ENCODE assay signal across 18 cellular contexts in genomic region chr19:48454150-48454730, GRCh38.
"Had no signal": no experiment of that assay in that cellular context is flagged by ENCODE, and none has a peak within 500 bp of the region (broad histone marks: within the 10 kb centered on the region; RNA-seq: fewer than 3 reads in every experiment).

No MANE protein-coding gene starts in this region.

- H3K27me3 Mint-ChIP-seq: activated naive CD8-positive, alpha-beta T cell treated with anti-CD3 and anti-CD28 coated beads, Interleukin-2, amount 10 ng/mL, durations not matched to agents 7 days and 5 days had no signal

- H3K9me3 ChIP-seq: colonic mucosa, heart left ventricle, left lung, upper lobe of right lung had no signal

- H3K27ac Mint-ChIP-seq: activated naive CD8-positive, alpha-beta T cell treated with anti-CD3 and anti-CD28 coated beads, Interleukin-2, amount 10 ng/mL, durations not matched to agents 7 days and 5 days; T-helper 1 cell treated with Interleukin-12 subunit alpha and Interleukin-12 subunit beta and Interleukin-4 antibody, amounts not matched to agents 30 μg/mL and 1 μg/mL, for 36 hours had no signal

- H3K4me3 Mint-ChIP-seq: activated naive CD8-positive, alpha-beta T cell treated with anti-CD3 and anti-CD28 coated beads, Interleukin-2, amount 10 ng/mL, durations not matched to agents 7 days and 5 days; T-helper 1 cell treated with Interleukin-12 subunit alpha and Interleukin-12 subunit beta and Interleukin-4 antibody, amounts not matched to agents 30 μg/mL and 1 μg/mL, for 36 hours had no signal

- FAIRE-seq: endothelial cell of umbilical vein, small intestine had no signal

- H3K9me3 Mint-ChIP-seq: activated naive CD8-positive, alpha-beta T cell treated with anti-CD3 and anti-CD28 coated beads, Interleukin-2, amount 10 ng/mL, durations not matched to agents 7 days and 5 days; T-helper 1 cell treated with Interleukin-12 subunit alpha and Interleukin-12 subunit beta and Interleukin-4 antibody, amounts not matched to agents 30 μg/mL and 1 μg/mL, for 36 hours had no signal

- H3K4me1 ChIP-seq: colonic mucosa, heart left ventricle, left lung, upper lobe of right lung had no signal

- H3K27me3 ChIP-seq: cardiac muscle cell, colonic mucosa, heart left ventricle, left lung, upper lobe of right lung had no signal

- H3K27ac ChIP-seq: cardiac muscle cell, colonic mucosa, heart left ventricle, left lung, upper lobe of right lung had no signal

- ATAC-seq: left lung, upper lobe of right lung had no signal

- DNase-seq: activated CD4-positive, alpha-beta T cell treated with anti-CD3 and anti-CD28 coated beads, Interleukin-2, amount 50 U/mL, for 1 hour; activated CD4-positive, CD25-positive, alpha-beta regulatory T cell; activated naive CD8-positive, alpha-beta T cell treated with anti-CD3 and anti-CD28 coated beads, Interleukin-2, amount 10 ng/mL, durations not matched to agents 7 days and 5 days; activated T-cell treated with anti-CD3 and anti-CD28 coated beads for 4 hours; aorta; colonic mucosa; effector CD4-positive, alpha-beta T cell; foreskin melanocyte; islet precursor cell; mesendoderm; small intestine; stimulated activated naive CD4-positive, alpha-beta T cell; upper lobe of right lung had no signal

- H3K4me3 ChIP-seq: cardiac muscle cell, colonic mucosa, heart left ventricle, left lung, upper lobe of right lung had no signal
